ENCODE assay signal across 23 cellular contexts in the genomic region with DNA sequence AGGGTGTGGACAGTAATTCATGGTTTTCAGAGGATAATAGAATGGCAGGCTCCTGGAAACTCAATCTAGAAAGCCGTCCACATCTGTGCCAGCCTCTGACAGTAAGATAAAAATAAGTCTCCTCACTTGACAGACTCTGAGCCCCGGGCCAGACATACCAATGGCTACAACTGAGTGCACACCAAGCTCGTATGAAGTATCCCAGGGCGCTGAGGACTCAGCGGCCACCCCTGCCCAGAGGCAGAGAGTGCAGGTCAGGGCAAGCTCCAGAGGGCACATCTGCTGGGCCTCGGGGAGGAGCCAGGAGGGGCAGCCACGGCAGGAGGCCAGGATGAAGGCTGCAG.
DNase-seq lines count a peak whose midpoint lies in the region; ATAC-seq and TF ChIP-seq lines count a peak whose summit lies in the region.
"Had no signal": no experiment of that assay in that cellular context is flagged by ENCODE, and none has a peak within 500 bp of the region (broad histone marks: within the 10 kb centered on the region; RNA-seq: fewer than 3 reads in every experiment).

No MANE protein-coding gene starts in this region.

- H3K27ac ChIP-seq in right atrium auricular region (no peak overlapping the region), endodermal cell (ENCODE audit: low read depth, low read length) (no peak overlapping the region), neuronal stem cell (replicated peaks; ENCODE audit: low read length) (no peak overlapping the region), stomach (no peak overlapping the region)
- H3K27ac ChIP-seq: SK-N-MC had no signal

- H3K23ac ChIP-seq in neuronal stem cell (ENCODE audit: low read depth, low read length, poor library complexity) = no peak overlapping the region

- peak overlapping the region; percentile 73 for H2BK12ac ChIP-seq in neuronal stem cell (ENCODE audit: low read length)

- intact Hi-C loops in Right ventricle myocardium superior (cut with DNase I) (no loop called here), stomach (cut with DNase I; ENCODE audit: low total_unique reads) (loop anchor here (10.0 kb wide), 1 partner anchor 210 kb away; no protein-coding TSS in a partner anchor)

- no peaks in the 10 kb centered on the region for H3K36me3 ChIP-seq in right atrium auricular region
- no peaks in the 10 kb centered on the region for H3K36me3 ChIP-seq in endodermal cell (ENCODE audit: control insufficient read depth, insufficient read depth, low read length)
- H3K36me3 ChIP-seq in neuronal stem cell (replicated peaks in 1 of 2; ENCODE audit: control insufficient read depth in 2 of 2, insufficient read depth in 2 of 2, low read length in 2 of 2) = no peaks in the 10 kb centered on the region
- no peaks in the 10 kb centered on the region for H3K36me3 ChIP-seq in stomach

- WGBS in endodermal cell (ENCODE audit: insufficient coverage in 1 of 2, insufficient read length in 1 of 2), 2 experiments = 90 to 91% methylated on average over 4 to 7 of the region's 7 CpGs
- no CpG with 5 or more reads among the region's 7 CpGs for WGBS in neuronal stem cell (ENCODE audit: extremely low coverage in 2 of 2, insufficient read length in 2 of 2, insufficient replicate concordance in 1 of 2), 2 donors
- WGBS in stomach, 5 donors = 61 to 73% (median 71%) methylated on average over 1 to 7 of the region's 7 CpGs

- no peak for TF ChIP-seq EP300 in stomach (IDR thresholded peaks at IDR 0.05)

- peak overlapping the region; percentile 84 for H2BK15ac ChIP-seq in neuronal stem cell (ENCODE audit: low read length)

- H2BK120ac ChIP-seq in neuronal stem cell (ENCODE audit: low read depth, low read length) = no peak overlapping the region

- H3K4me3 ChIP-seq in right atrium auricular region = no peak overlapping the region
- no peak overlapping the region for H3K4me3 ChIP-seq in endodermal cell (ENCODE audit: low read length)
- H3K4me3 ChIP-seq in neuronal stem cell (ENCODE audit: low read length in 2 of 2) = no peak overlapping the region
- no peak overlapping the region for H3K4me3 ChIP-seq in stomach
- H3K4me3 ChIP-seq: GM12878, SK-N-MC had no signal

- H3K9me3 ChIP-seq in right atrium auricular region (no peaks in the 10 kb centered on the region), endodermal cell (ENCODE audit: control insufficient read depth, low read length) (no peaks in the 10 kb centered on the region), neuronal stem cell (replicated peaks in 1 of 2; ENCODE audit: control insufficient read depth in 2 of 2, insufficient read depth in 1 of 2, low read depth in 1 of 2, low read length in 2 of 2) (no peaks in the 10 kb centered on the region), stomach (no peaks in the 10 kb centered on the region)

- no peak overlapping the region for H3K27ac Mint-ChIP-seq in endodermal cell
- H3K27ac Mint-ChIP-seq: CD4-positive, alpha-beta memory T cell had no signal

- H3K4me1 Mint-ChIP-seq in endodermal cell = no peaks in the 10 kb centered on the region

- TF ChIP-seq POLR2A in stomach (IDR thresholded peaks at IDR 0.05) = no peak

- no peak overlapping the region for H4K8ac ChIP-seq in neuronal stem cell (ENCODE audit: low read depth, low read length)

- H2AFZ ChIP-seq in neuronal stem cell (ENCODE audit: low read length) = no peak overlapping the region

- TF ChIP-seq CTCF in right atrium auricular region (IDR thresholded peaks at IDR 0.05) = no peak
- no peak for TF ChIP-seq CTCF in endodermal cell (conservative IDR thresholded peaks at IDR 0.05)
- no peak for TF ChIP-seq CTCF in stomach (IDR thresholded peaks at IDR 0.05)

- peak overlapping the region; percentile 63 for H2AK5ac ChIP-seq in neuronal stem cell (ENCODE audit: low read depth, low read length)

- H3K4me1 ChIP-seq in right atrium auricular region (no peaks in the 10 kb centered on the region), endodermal cell (ENCODE audit: control insufficient read depth, insufficient read depth, low read length) (no peaks in the 10 kb centered on the region), neuronal stem cell (ENCODE audit: control insufficient read depth in 2 of 2, insufficient read depth in 1 of 2, low read depth in 1 of 2, low read length in 2 of 2) (peaks cover 0 to 2% of the 10 kb centered on the region in 2 donors), stomach (no peaks in the 10 kb centered on the region)

- H3K79me1 ChIP-seq in neuronal stem cell (ENCODE audit: low read depth, low read length) = peaks cover 2% of the 10 kb centered on the region

- no peaks in the 10 kb centered on the region for H3K9me3 Mint-ChIP-seq in endodermal cell

- H2BK5ac ChIP-seq in neuronal stem cell (ENCODE audit: low read length) = peak overlapping the region; percentile 66

- no peak overlapping the region for H4K91ac ChIP-seq in neuronal stem cell (ENCODE audit: low read depth, low read length, poor library complexity)

- DNase-seq in right atrium auricular region (ENCODE audit: low spot score) (peak; percentile 38), Right ventricle myocardium superior (no peak), endodermal cell (peak; percentile 46), neuronal stem cell (ENCODE audit: low spot score) (no peak), stomach (peak; percentile 14), activated gamma-delta T cell treated with Interleukin-2 at 50 U/mL for 16 hours (no peak), RPMI8226 (no peak)
- DNase-seq: C1 segment of cervical spinal cord; CD4-positive, alpha-beta memory T cell; COR-L47; GDM1; HCEC 1CT; NCI-H1048; NCI-H1417 treated with DMSO at 0.1 percent for 48 hours; NCI-H1694 treated with DMSO at 0.1 percent for 48 hours; NCI-H2081; NCI-H2227 treated with DMSO at 0.1 percent for 48 hours; NCI-H526 treated with DMSO at 0.1 percent for 48 hours; SIG-M5 had no signal

- H3K9ac ChIP-seq in endodermal cell (ENCODE audit: extremely low read depth, low read length, poor library complexity, severe bottlenecking) = no peak overlapping the region
- H3K9ac ChIP-seq in neuronal stem cell (ENCODE audit: low read depth, low read length, poor library complexity) = no peak overlapping the region

- H3K27me3 Mint-ChIP-seq in endodermal cell (ENCODE audit: insufficient read depth) = no peaks in the 10 kb centered on the region

- H3K4me2 ChIP-seq in neuronal stem cell (ENCODE audit: insufficient read depth, low read length, poor library complexity, severe bottlenecking) = no peak overlapping the region

- H3K27me3 ChIP-seq in right atrium auricular region (no peaks in the 10 kb centered on the region), endodermal cell (ENCODE audit: control insufficient read depth, insufficient read depth, low read length, poor library complexity, severe bottlenecking) (no peaks in the 10 kb centered on the region), neuronal stem cell (ENCODE audit: control insufficient read depth in 3 of 3, insufficient read depth in 3 of 3, low read depth in 1 of 3, low read length in 3 of 3) (no peaks in the 10 kb centered on the region), stomach (peaks cover 0 to 23% (median 0%) of the 10 kb centered on the region in 3 donors)

- peak overlapping the region; percentile 52 for H3K18ac ChIP-seq in neuronal stem cell (ENCODE audit: low read length)

- H3K14ac ChIP-seq in neuronal stem cell (ENCODE audit: low read length) = peak overlapping the region; percentile 56

- ATAC-seq in Right ventricle myocardium superior (ENCODE audit: poor library complexity) (no peak), GM18867 (IDR thresholded peaks at IDR 0.05; ENCODE audit: unreplicated experiment) (no peak)
- ATAC-seq: GM12878, Panc1 had no signal

- H3K36me3 Mint-ChIP-seq in endodermal cell (ENCODE audit: low read depth) = no peaks in the 10 kb centered on the region
- H3K36me3 Mint-ChIP-seq: CD4-positive, alpha-beta memory T cell had no signal

- H3K4me3 Mint-ChIP-seq in endodermal cell = no peak overlapping the region
- H3K4me3 Mint-ChIP-seq: CD4-positive, alpha-beta memory T cell had no signal

- no peak overlapping the region for H3K4ac ChIP-seq in neuronal stem cell (ENCODE audit: low read length)

Comparison
In these comparisons a context has a peak if more than half of its experiments do, and no peak if none do; other contexts are left out.
1. DNase-seq: peak in right atrium auricular region (single experiment), endodermal cell (single experiment) and stomach (single experiment); none in Right ventricle myocardium superior (single experiment), neuronal stem cell (single experiment), activated gamma-delta T cell treated with Interleukin-2 at 50 U/mL for 16 hours (single experiment) and RPMI8226 (single experiment).